Comparison of ENCODE assay signal across 1 cellular context in the genomic region with DNA sequence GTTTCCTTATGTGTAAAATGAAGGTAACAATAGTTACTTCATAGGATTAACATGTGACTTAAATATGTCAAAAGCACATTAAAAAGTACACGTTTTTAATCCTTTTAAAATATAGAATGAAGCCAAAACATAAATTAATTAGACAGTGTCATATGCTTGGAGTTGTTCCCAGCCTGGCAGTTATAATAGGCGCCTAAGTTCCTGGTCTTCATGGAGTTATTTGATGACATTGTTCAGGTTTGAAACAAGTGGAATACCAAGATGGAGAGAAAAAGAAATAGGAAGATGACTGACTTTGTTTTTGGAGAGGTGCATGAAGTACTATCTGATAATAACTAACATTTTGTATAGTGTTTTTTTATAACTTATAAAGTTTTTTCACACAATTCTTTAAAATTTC.
TF ChIP-seq lines count a peak whose summit lies in the region.

No MANE protein-coding gene starts in this region.

TF ChIP-seq in SK-N-SH treated with all-trans-retinoic acid at 6 μM for 48 hours, 23 proteins besides CTCF, POLR2A, EP300 and RAD21 (continued from another document):
- TF ChIP-seq, protein P1, sequence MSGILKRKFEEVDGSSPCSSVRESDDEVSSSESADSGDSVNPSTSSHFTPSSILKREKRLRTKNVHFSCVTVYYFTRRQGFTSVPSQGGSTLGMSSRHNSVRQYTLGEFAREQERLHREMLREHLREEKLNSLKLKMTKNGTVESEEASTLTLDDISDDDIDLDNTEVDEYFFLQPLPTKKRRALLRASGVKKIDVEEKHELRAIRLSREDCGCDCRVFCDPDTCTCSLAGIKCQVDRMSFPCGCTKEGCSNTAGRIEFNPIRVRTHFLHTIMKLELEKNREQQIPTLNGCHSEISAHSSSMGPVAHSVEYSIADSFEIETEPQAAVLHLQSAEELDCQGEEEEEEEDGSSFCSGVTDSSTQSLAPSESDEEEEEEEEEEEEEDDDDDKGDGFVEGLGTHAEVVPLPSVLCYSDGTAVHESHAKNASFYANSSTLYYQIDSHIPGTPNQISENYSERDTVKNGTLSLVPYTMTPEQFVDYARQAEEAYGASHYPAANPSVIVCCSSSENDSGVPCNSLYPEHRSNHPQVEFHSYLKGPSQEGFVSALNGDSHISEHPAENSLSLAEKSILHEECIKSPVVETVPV (CRISPR knock-in tag; IDR thresholded peaks at IDR 0.05), result no peak
- TF ChIP-seq ZNF8 (CRISPR knock-in tag; IDR thresholded peaks at IDR 0.05) (no peak), ZC3H10 (CRISPR knock-in tag; IDR thresholded peaks at IDR 0.05) (no peak), PPARA (CRISPR knock-in tag; IDR thresholded peaks at IDR 0.05; ENCODE audit: borderline replicate concordance) (no peak), RARB (CRISPR knock-in tag; IDR thresholded peaks at IDR 0.05) (no peak)
- TF ChIP-seq, protein P2, sequence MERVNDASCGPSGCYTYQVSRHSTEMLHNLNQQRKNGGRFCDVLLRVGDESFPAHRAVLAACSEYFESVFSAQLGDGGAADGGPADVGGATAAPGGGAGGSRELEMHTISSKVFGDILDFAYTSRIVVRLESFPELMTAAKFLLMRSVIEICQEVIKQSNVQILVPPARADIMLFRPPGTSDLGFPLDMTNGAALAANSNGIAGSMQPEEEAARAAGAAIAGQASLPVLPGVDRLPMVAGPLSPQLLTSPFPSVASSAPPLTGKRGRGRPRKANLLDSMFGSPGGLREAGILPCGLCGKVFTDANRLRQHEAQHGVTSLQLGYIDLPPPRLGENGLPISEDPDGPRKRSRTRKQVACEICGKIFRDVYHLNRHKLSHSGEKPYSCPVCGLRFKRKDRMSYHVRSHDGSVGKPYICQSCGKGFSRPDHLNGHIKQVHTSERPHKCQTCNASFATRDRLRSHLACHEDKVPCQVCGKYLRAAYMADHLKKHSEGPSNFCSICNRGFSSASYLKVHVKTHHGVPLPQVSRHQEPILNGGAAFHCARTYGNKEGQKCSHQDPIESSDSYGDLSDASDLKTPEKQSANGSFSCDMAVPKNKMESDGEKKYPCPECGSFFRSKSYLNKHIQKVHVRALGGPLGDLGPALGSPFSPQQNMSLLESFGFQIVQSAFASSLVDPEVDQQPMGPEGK (CRISPR knock-in tag; IDR thresholded peaks at IDR 0.05; ENCODE audit: borderline replicate concordance), result no peak
- TF ChIP-seq, protein P3, sequence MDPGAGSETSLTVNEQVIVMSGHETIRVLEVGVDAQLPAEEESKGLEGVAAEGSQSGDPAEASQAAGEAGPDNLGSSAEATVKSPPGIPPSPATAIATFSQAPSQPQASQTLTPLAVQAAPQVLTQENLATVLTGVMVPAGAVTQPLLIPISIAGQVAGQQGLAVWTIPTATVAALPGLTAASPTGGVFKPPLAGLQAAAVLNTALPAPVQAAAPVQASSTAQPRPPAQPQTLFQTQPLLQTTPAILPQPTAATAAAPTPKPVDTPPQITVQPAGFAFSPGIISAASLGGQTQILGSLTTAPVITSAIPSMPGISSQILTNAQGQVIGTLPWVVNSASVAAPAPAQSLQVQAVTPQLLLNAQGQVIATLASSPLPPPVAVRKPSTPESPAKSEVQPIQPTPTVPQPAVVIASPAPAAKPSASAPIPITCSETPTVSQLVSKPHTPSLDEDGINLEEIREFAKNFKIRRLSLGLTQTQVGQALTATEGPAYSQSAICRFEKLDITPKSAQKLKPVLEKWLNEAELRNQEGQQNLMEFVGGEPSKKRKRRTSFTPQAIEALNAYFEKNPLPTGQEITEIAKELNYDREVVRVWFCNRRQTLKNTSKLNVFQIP (CRISPR knock-in tag; IDR thresholded peaks at IDR 0.05; ENCODE audit: borderline replicate concordance, low read depth), result no peak
TF ChIP-seq in SK-N-SH treated with all-trans-retinoic acid at 6 μM for 48 hours: peak in this region for 0.
